9 cellular contexts compared by ENCODE assay signal in genomic region chr15:83653639-83654378, GRCh38. TPM values are rescaled to one million over a fixed set of nuclear protein-coding genes. Genes with fewer than 3 reads are reported as not detected.
DNase-seq lines count a peak whose midpoint lies in the region; ATAC-seq and TF ChIP-seq lines count a peak whose summit lies in the region.
"Had no signal": no experiment of that assay in that cellular context is flagged by ENCODE, and none has a peak within 500 bp of the region (broad histone marks: within the 10 kb centered on the region; RNA-seq: fewer than 3 reads in every experiment).

Gene ADAMTSL3 (plus strand): TSS chr15:83654123. CDS start chr15:83655762, 1,639 bp downstream.

- CTCF ChIA-PET in activated naive CD4-positive, alpha-beta T cell treated with anti-CD3 and anti-CD28 coated beads for 36 hours (lab: Charles Lee): no interaction called here
- CTCF ChIA-PET in activated CD4-positive, alpha-beta T cell treated with anti-CD3 and anti-CD28 coated beads, Interleukin-2, amount 10 ng/mL, durations not matched to agents 7 days and 5 days (lab: Charles Lee): no interaction called here

- peak; percentile 57 to 61 for ATAC-seq in gastrocnemius medialis

- H3K27ac Mint-ChIP-seq in activated naive CD4-positive, alpha-beta T cell treated with anti-CD3 and anti-CD28 coated beads for 36 hours: no peak within 1 kb of the TSS
- no peak within 1 kb of the TSS for H3K27ac Mint-ChIP-seq in activated CD4-positive, alpha-beta T cell treated with anti-CD3 and anti-CD28 coated beads, Interleukin-2, amount 10 ng/mL, durations not matched to agents 7 days and 5 days
- H3K27ac Mint-ChIP-seq: naive B cell had no signal

- in situ Hi-C loops in T47D (cut with HindIII; ENCODE audit: low pct_unique_long_range_greater_than_20kb, low sequenced_read_pairs): no loop called here
- in situ Hi-C loops in gastrocnemius medialis (cut with MboI; ENCODE audit: low sequenced_read_pairs in 4 of 4): no loop called here

- H3K9me3 ChIP-seq in gastrocnemius medialis: no peaks in the 10 kb centered on the region

- peaks cover 9 to 26% (median 24%) of the 10 kb centered on the region in 3 donors for H3K27me3 ChIP-seq in gastrocnemius medialis

- TF ChIP-seq CTCF in gastrocnemius medialis (IDR thresholded peaks at IDR 0.05 in 4 of 5, conservative IDR thresholded peaks at IDR 0.05 in 1 of 5): no peak

- DNase-seq in H4 (ENCODE audit: low spot score): peak; percentile 19
- peak; percentile 75 to 88 for DNase-seq in T47D (ENCODE audit: low read depth in 1 of 2, low spot score in 1 of 2)
- DNase-seq in iPS-NIHi11 (ENCODE audit: low spot score): peak; percentile 91
- DNase-seq in gastrocnemius medialis: peak in 1 of 2 donors; percentile 33
- DNase-seq in NCI-H146 treated with DMSO at 0.1 percent for 48 hours (lab: John Stamatoyannopoulos, UW; ENCODE audit: unreplicated experiment): no peak
- no peak for DNase-seq in activated naive CD4-positive, alpha-beta T cell treated with anti-CD3 and anti-CD28 coated beads for 36 hours
- DNase-seq in RKO (ENCODE audit: low spot score): no peak
- no peak for DNase-seq in activated CD4-positive, alpha-beta T cell treated with anti-CD3 and anti-CD28 coated beads, Interleukin-2, amount 10 ng/mL, durations not matched to agents 7 days and 5 days
- DNase-seq: naive B cell had no signal

- H3K4me1 Mint-ChIP-seq in activated naive CD4-positive, alpha-beta T cell treated with anti-CD3 and anti-CD28 coated beads for 36 hours (ENCODE audit: low read depth): no peaks in the 10 kb centered on the region
- H3K4me1 Mint-ChIP-seq in activated CD4-positive, alpha-beta T cell treated with anti-CD3 and anti-CD28 coated beads, Interleukin-2, amount 10 ng/mL, durations not matched to agents 7 days and 5 days: no peaks in the 10 kb centered on the region

- peaks cover 40% of the 10 kb centered on the region for H3K27me3 Mint-ChIP-seq in activated naive CD4-positive, alpha-beta T cell treated with anti-CD3 and anti-CD28 coated beads for 36 hours (ENCODE audit: low read depth)
- peaks cover 27% of the 10 kb centered on the region for H3K27me3 Mint-ChIP-seq in activated CD4-positive, alpha-beta T cell treated with anti-CD3 and anti-CD28 coated beads, Interleukin-2, amount 10 ng/mL, durations not matched to agents 7 days and 5 days

- TF ChIP-seq POLR2A in gastrocnemius medialis (IDR thresholded peaks at IDR 0.05): no peak

- H3K4me1 ChIP-seq in gastrocnemius medialis: no peaks in the 10 kb centered on the region

- intact Hi-C loops in gastrocnemius medialis (cut with DNase I; ENCODE audit: low total_unique reads): loop anchor here (10.0 kb wide), 1 partner anchor 91 kb away; no protein-coding TSS in a partner anchor
- intact Hi-C loops in activated naive CD4-positive, alpha-beta T cell treated with anti-CD3 and anti-CD28 coated beads for 36 hours (cut with micrococcal nuclease): no loop called here

- no peaks in the 10 kb centered on the region for H3K36me3 ChIP-seq in gastrocnemius medialis

- peak within 1 kb of the TSS; percentile 45 to 62 (median 56) for H3K27ac ChIP-seq in gastrocnemius medialis

- no peak within 1 kb of the TSS for H3K4me3 Mint-ChIP-seq in activated naive CD4-positive, alpha-beta T cell treated with anti-CD3 and anti-CD28 coated beads for 36 hours
- no peak within 1 kb of the TSS for H3K4me3 Mint-ChIP-seq in activated CD4-positive, alpha-beta T cell treated with anti-CD3 and anti-CD28 coated beads, Interleukin-2, amount 10 ng/mL, durations not matched to agents 7 days and 5 days

- no peaks in the 10 kb centered on the region for H3K36me3 Mint-ChIP-seq in activated naive CD4-positive, alpha-beta T cell treated with anti-CD3 and anti-CD28 coated beads for 36 hours (ENCODE audit: low read depth)
- H3K36me3 Mint-ChIP-seq in activated CD4-positive, alpha-beta T cell treated with anti-CD3 and anti-CD28 coated beads, Interleukin-2, amount 10 ng/mL, durations not matched to agents 7 days and 5 days (ENCODE audit: low read depth): no peaks in the 10 kb centered on the region
- H3K36me3 Mint-ChIP-seq: naive B cell had no signal

- H3K9me3 Mint-ChIP-seq in activated naive CD4-positive, alpha-beta T cell treated with anti-CD3 and anti-CD28 coated beads for 36 hours: no peaks in the 10 kb centered on the region
- H3K9me3 Mint-ChIP-seq in activated CD4-positive, alpha-beta T cell treated with anti-CD3 and anti-CD28 coated beads, Interleukin-2, amount 10 ng/mL, durations not matched to agents 7 days and 5 days: no peaks in the 10 kb centered on the region

- H3K4me3 ChIP-seq in gastrocnemius medialis: peak within 1 kb of the TSS; percentile 49 to 57 (median 50)

- POLR2A ChIA-PET in activated CD4-positive, alpha-beta T cell treated with anti-CD3 and anti-CD28 coated beads, Interleukin-2, amount 10 ng/mL, durations not matched to agents 7 days and 5 days (lab: Charles Lee): no interaction called here

RNA-seq across cellular contexts. Expression of gene ADAMTSL3, which starts in this region (rescaled TPM):
- 0.17 TPM in 1 of 2 replicates, not detected in the other for total RNA-seq in H4 (2014; rRNA removed; shearing (Covaris generic))
- total RNA-seq in gastrocnemius medialis: 1 to 10 TPM in 1 of 4 donors, under 1 TPM in 3; 0.66 to 2.9 (median 0.76) TPM
- not detected for total RNA-seq in activated naive CD4-positive, alpha-beta T cell treated with anti-CD3 and anti-CD28 coated beads for 36 hours
- total RNA-seq in activated CD4-positive, alpha-beta T cell treated with anti-CD3 and anti-CD28 coated beads, Interleukin-2, amount 10 ng/mL, durations not matched to agents 7 days and 5 days: not detected

Comparison
In these comparisons a context has a peak if more than half of its experiments do, and no peak if none do; other contexts are left out.
1. Peak in DNase-seq in H4; RNA of the gene not detected or under 1 TPM.
2. DNase-seq: peak in T47D (2 of 2) and iPS-NIHi11 (single experiment); none in NCI-H146 treated with DMSO at 0.1 percent for 48 hours (single experiment), activated naive CD4-positive, alpha-beta T cell treated with anti-CD3 and anti-CD28 coated beads for 36 hours (single experiment), RKO (single experiment) and activated CD4-positive, alpha-beta T cell treated with anti-CD3 and anti-CD28 coated beads, Interleukin-2, amount 10 ng/mL, durations not matched to agents 7 days and 5 days (single experiment).